Comparison of ENCODE assay signal across 8 cellular contexts in the genomic region with DNA sequence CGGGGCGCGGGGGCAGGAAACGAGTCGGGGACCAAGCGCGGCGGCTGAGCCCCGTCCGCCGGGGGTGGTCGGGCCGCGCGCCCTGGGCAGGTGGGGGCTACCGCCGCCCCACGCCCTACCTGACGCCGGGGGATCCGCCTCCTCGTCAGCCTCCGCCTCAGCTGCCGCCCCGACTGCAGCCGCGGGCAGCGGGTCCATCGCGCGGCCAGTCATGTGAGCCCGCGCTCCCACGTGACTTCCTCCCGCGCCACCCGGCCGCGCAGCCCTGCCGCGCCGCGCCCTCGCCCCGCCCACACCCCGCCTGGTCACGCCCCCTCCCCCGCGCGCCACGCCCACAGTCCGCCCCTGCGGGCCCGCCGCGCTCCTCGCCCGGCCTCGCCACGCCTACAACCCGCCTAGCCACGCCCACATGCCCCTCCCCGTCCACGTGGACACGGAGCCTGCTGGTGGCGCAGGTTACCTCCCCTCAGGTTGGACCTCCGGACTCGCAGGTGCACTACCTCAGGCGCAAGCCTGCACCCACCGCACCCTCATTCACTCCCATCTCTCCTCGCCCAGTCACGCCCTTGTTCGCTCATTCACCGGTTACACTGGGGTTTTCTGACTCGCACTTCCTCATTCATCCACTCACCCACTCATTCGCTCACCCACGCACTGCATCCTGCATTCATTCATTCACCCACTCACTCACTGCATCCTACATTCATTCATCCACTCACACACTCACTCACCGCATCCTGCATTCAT. TPM values are rescaled to one million over a fixed set of nuclear protein-coding genes. Genes with fewer than 3 reads are reported as not detected.
DNase-seq lines count a peak whose midpoint lies in the region; ATAC-seq and TF ChIP-seq lines count a peak whose summit lies in the region.

TSS of gene SNX8 (minus strand) at position 233 of the 747 bp plus-strand sequence. CDS start at position 213, 20 bp downstream.

- peaks cover 16% of the 10 kb centered on the region for H3F3A ChIP-seq in neural progenitor cell (ENCODE audit: low read depth)

- ATAC-seq in foreskin keratinocyte, result peak; percentile 96

- H3K4me1 ChIP-seq in ES-I3 (ENCODE audit: insufficient read depth, low read length), result peaks cover 8% of the 10 kb centered on the region; the same call in 1 of the 2 replicates
- peaks cover 9% of the 10 kb centered on the region for H3K4me1 ChIP-seq in HAP-1
- no peaks in the 10 kb centered on the region for H3K4me1 ChIP-seq in SJCRH30
- H3K4me1 ChIP-seq in foreskin keratinocyte, result peaks cover 12% of the 10 kb centered on the region
- H3K4me1 ChIP-seq in neural progenitor cell, result peaks cover 8% of the 10 kb centered on the region
- peaks cover 12% of the 10 kb centered on the region for H3K4me1 ChIP-seq in stomach smooth muscle (ENCODE audit: control insufficient read depth, insufficient read depth, low read length)

- H3K36me3 ChIP-seq in ES-I3 (ENCODE audit: insufficient read depth, low read length), result no peaks in the 10 kb centered on the region
- H3K36me3 ChIP-seq in HAP-1 (replicated peaks), result no peaks in the 10 kb centered on the region
- no peaks in the 10 kb centered on the region for H3K36me3 ChIP-seq in MG63
- no peaks in the 10 kb centered on the region for H3K36me3 ChIP-seq in SJCRH30
- no peaks in the 10 kb centered on the region for H3K36me3 ChIP-seq in neural progenitor cell
- peaks cover 0 to 2% of the 10 kb centered on the region in 2 donors for H3K36me3 ChIP-seq in stomach smooth muscle (ENCODE audit: control insufficient read depth in 2 of 2, insufficient read depth in 2 of 2, low read length in 2 of 2)

- peak within 1 kb of the TSS; percentile 94 for H3K4me2 ChIP-seq in neural progenitor cell

- in situ Hi-C loops in HAP-1 (cut with MboI; ENCODE audit: low sequenced_read_pairs), result no loop called here

- peaks cover 40% of the 10 kb centered on the region for H3K79me2 ChIP-seq in neural progenitor cell (ENCODE audit: low read depth)

- H3K9me3 ChIP-seq in ES-I3 (ENCODE audit: control insufficient read depth, insufficient read depth, low read length) (no peaks in the 10 kb centered on the region; the same call in 1 of the 2 replicates), HAP-1 (no peaks in the 10 kb centered on the region), MG63 (no peaks in the 10 kb centered on the region), SJCRH30 (replicated peaks) (no peaks in the 10 kb centered on the region), neural progenitor cell (ENCODE audit: low read depth) (no peaks in the 10 kb centered on the region), stomach smooth muscle (ENCODE audit: control insufficient read depth in 2 of 2, low read length in 2 of 2) (no peaks in the 10 kb centered on the region)

- peak within 1 kb of the TSS; percentile 68 for H3K4me3 ChIP-seq in HAP-1
- peak within 1 kb of the TSS; percentile 78 for H3K4me3 ChIP-seq in MG63
- peak within 1 kb of the TSS; percentile 85 for H3K4me3 ChIP-seq in SJCRH30
- peak within 1 kb of the TSS; percentile 75 for H3K4me3 ChIP-seq in neural progenitor cell
- H3K4me3 ChIP-seq in stomach smooth muscle (ENCODE audit: low read length in 2 of 2), result peak within 1 kb of the TSS; percentile 84

- peak; percentile 80 to 97 for DNase-seq in HAP-1 (ENCODE audit: low spot score in 2 of 2)
- DNase-seq in MG63, result peak; percentile 78
- peak; percentile 89 to 91 for DNase-seq in SJCRH30
- DNase-seq in activated gamma-delta T cell treated with Interleukin-2 at 50 U/mL for 16 hours, result peak; percentile 97
- peak; percentile 82 to 87 for DNase-seq in foreskin keratinocyte
- peak; percentile 95 for DNase-seq in neural progenitor cell (ENCODE audit: low spot score)

- H3K9me3 Mint-ChIP-seq in neural progenitor cell, result no peaks in the 10 kb centered on the region

- H3K36me3 Mint-ChIP-seq in neural progenitor cell, result peaks cover 5% of the 10 kb centered on the region

- H3K27me3 ChIP-seq in HAP-1 (ENCODE audit: low read depth), result no peaks in the 10 kb centered on the region
- no peaks in the 10 kb centered on the region for H3K27me3 ChIP-seq in MG63
- H3K27me3 ChIP-seq in SJCRH30, result no peaks in the 10 kb centered on the region
- H3K27me3 ChIP-seq in foreskin keratinocyte, result no peaks in the 10 kb centered on the region
- H3K27me3 ChIP-seq in neural progenitor cell, result no peaks in the 10 kb centered on the region
- no peaks in the 10 kb centered on the region for H3K27me3 ChIP-seq in stomach smooth muscle (ENCODE audit: control insufficient read depth in 1 of 2, insufficient read depth in 2 of 2, low read length in 2 of 2)

- peak within 1 kb of the TSS; percentile 38; the same call in 1 of the 2 replicates for H3K27ac ChIP-seq in SJCRH30
- peak within 1 kb of the TSS; percentile 79 for H3K27ac ChIP-seq in foreskin keratinocyte
- H3K27ac ChIP-seq in neural progenitor cell, result no peak within 1 kb of the TSS
- H3K27ac ChIP-seq in stomach smooth muscle (ENCODE audit: low read length), result no peak within 1 kb of the TSS

- H3K27me3 Mint-ChIP-seq in neural progenitor cell (ENCODE audit: insufficient read depth, low read depth), result no peaks in the 10 kb centered on the region

- H3K4me1 Mint-ChIP-seq in neural progenitor cell, result peaks cover 19% of the 10 kb centered on the region

- no peaks in the 10 kb centered on the region for H4K20me1 ChIP-seq in neural progenitor cell (ENCODE audit: low read depth)

- no peak for TF ChIP-seq CTCF in foreskin keratinocyte (conservative IDR thresholded peaks at IDR 0.05)
- no peak for TF ChIP-seq CTCF in neural progenitor cell (IDR thresholded peaks at IDR 0.05)

- H3K9ac ChIP-seq in ES-I3 (ENCODE audit: low read depth, low read length) (peak within 1 kb of the TSS; percentile 85), neural progenitor cell (peak within 1 kb of the TSS; percentile 58), stomach smooth muscle (ENCODE audit: low read length in 2 of 2) (peak within 1 kb of the TSS; percentile 71 to 80)

- peak within 1 kb of the TSS; percentile 93 for H3K4me3 Mint-ChIP-seq in neural progenitor cell

- peak within 1 kb of the TSS; percentile 39 for H3K27ac Mint-ChIP-seq in neural progenitor cell

- no peak within 1 kb of the TSS for H2AFZ ChIP-seq in neural progenitor cell (replicated peaks)

RNA-seq across cellular contexts. Expression of gene SNX8, which starts in this region (rescaled TPM):
- total RNA-seq in MG63 (2014; rRNA removed; shearing (Covaris generic); ENCODE audit: low replicate concordance), result 14.3 and 26.8 TPM in 2 replicates
- 18.0 and 27.5 TPM in 2 replicates for total RNA-seq in SJCRH30 (2014; rRNA removed; shearing (Covaris generic))
- total RNA-seq in foreskin keratinocyte, result 30.2 and 31.9 TPM in 2 replicates
- 51.0 and 52.8 TPM in 2 replicates for polyA plus RNA-seq in foreskin keratinocyte
- 3.6 and 15.0 TPM in 2 replicates for total RNA-seq in neural progenitor cell (ENCODE audit: low replicate concordance)

Comparison
In these comparisons a context has a peak if more than half of its experiments do, and no peak if none do; other contexts are left out.
1. H3K27ac ChIP-seq: peak in SJCRH30 (single experiment) and foreskin keratinocyte (single experiment); none in neural progenitor cell (single experiment) and stomach smooth muscle (single experiment).
2. Peak in every context shown above with its lines, with median percentiles within 50 percentile points of each other: H3K9ac ChIP-seq, DNase-seq and H3K4me3 ChIP-seq.